Comparison of ENCODE assay signal across 2 cellular contexts in genomic region chr4:185681604-185682003, GRCh38.
TF ChIP-seq lines count a peak whose summit lies in the region.

No MANE protein-coding gene starts in this region.

TF ChIP-seq in liver, 16 proteins besides CTCF, POLR2A, EP300 and RAD21 (continued from another document):
- TF ChIP-seq SP1 (IDR thresholded peaks at IDR 0.05) (no peak), HNF4G (IDR thresholded peaks at IDR 0.05) (no peak), ATF3 (IDR thresholded peaks at IDR 0.05) (no peak), REST (IDR thresholded peaks at IDR 0.05) (no peak), FOXA2 (IDR thresholded peaks at IDR 0.05) (no peak), ZBTB33 (IDR thresholded peaks at IDR 0.05) (no peak)
TF ChIP-seq in liver: peak in this region for 0.

TF ChIP-seq in HepG2, 621 proteins besides CTCF, POLR2A, EP300 and RAD21 (continued from another document):
- no peak for TF ChIP-seq DMTF1 (CRISPR knock-in tag; IDR thresholded peaks at IDR 0.05)
- no peak for TF ChIP-seq PAF1 (CRISPR knock-in tag; IDR thresholded peaks at IDR 0.05)
- TF ChIP-seq HNF1A (IDR thresholded peaks at IDR 0.05; ENCODE audit: low read depth): no peak
- no peak for TF ChIP-seq HNF1A (CRISPR knock-in tag; IDR thresholded peaks at IDR 0.05; ENCODE audit: borderline replicate concordance)
- TF ChIP-seq DRAP1 (CRISPR knock-in tag; IDR thresholded peaks at IDR 0.05): no peak
- TF ChIP-seq HMG20B (CRISPR knock-in tag; conservative IDR thresholded peaks at IDR 0.05): no peak
- TF ChIP-seq HOXD1 (CRISPR knock-in tag; IDR thresholded peaks at IDR 0.05): no peak
- no peak for TF ChIP-seq SMAD3 (CRISPR knock-in tag; IDR thresholded peaks at IDR 0.05)
